In genomic region chr3:142447308-142447851, GRCh38 we compare ENCODE assay signal across 8 cellular contexts.
A peak's percentile ranks its signal among the peaks of the same experiment; 100 is the strongest.
DNase-seq lines count a peak whose midpoint lies in the region; FAIRE-seq and TF ChIP-seq lines count a peak whose summit lies in the region.

No MANE protein-coding gene starts in this region.

- no peaks in the 10 kb centered on the region for H3K27me3 ChIP-seq in MM.1S (replicated peaks; ENCODE audit: insufficient read depth, low read length)

- no peaks in the 10 kb centered on the region for H3K9me2 ChIP-seq in MM.1S (replicated peaks; ENCODE audit: insufficient read depth, low read length)

- TF ChIP-seq POLR2A in H54 (IDR thresholded peaks at IDR 0.05; ENCODE audit: low read depth, low read length), result no peak

- DNase-seq in GM04503 (ENCODE audit: low read depth), result peak; percentile 12
- DNase-seq in H54 (ENCODE audit: insufficient read length, low spot score), result peak; percentile 18
- DNase-seq in MM.1S, result peak; percentile 37
- DNase-seq in activated CD4-positive, CD25-positive, alpha-beta regulatory T cell (lab: John Stamatoyannopoulos, UW), result peak; percentile 18 to 38 (median 20)
- peak in 44 of 61 donors; percentile 2 to 81 (median 45) for DNase-seq in caudate nucleus (lab: John Stamatoyannopoulos, UW)
- DNase-seq in islet precursor cell, result peak; percentile 71
- peak; percentile 56 for DNase-seq in stimulated activated CD4-positive, alpha-beta T cell treated with anti-CD3 and anti-CD28 coated beads, Interleukin-15, amount 100 ng/mL, for 24 hours
- no peak for DNase-seq in KG1 (lab: John Stamatoyannopoulos, UW)

- no peaks in the 10 kb centered on the region for H3K36me3 ChIP-seq in MM.1S (replicated peaks; ENCODE audit: insufficient read depth, low read length)

- H3K9ac ChIP-seq in MM.1S (ENCODE audit: low read length), result peak overlapping the region; percentile 97

- H3F3A ChIP-seq in MM.1S (ENCODE audit: insufficient read depth, low read length), result peaks cover 28% of the 10 kb centered on the region

- H3K4me3 ChIP-seq in MM.1S (ENCODE audit: low read length), result peak overlapping the region; percentile 93

- H3K27ac ChIP-seq in MM.1S (ENCODE audit: low read length), result peak overlapping the region; percentile 94
- peak overlapping the region; percentile 81 for H3K27ac ChIP-seq in caudate nucleus (ENCODE audit: low read depth, low read length)

- no peaks in the 10 kb centered on the region; the same call in 1 of the 2 replicates for H4K20me1 ChIP-seq in MM.1S (ENCODE audit: insufficient read depth, low read length)

- no peaks in the 10 kb centered on the region for H3K9me3 ChIP-seq in MM.1S (replicated peaks; ENCODE audit: insufficient read depth, low read length)

- peak overlapping the region; percentile 83; the same call in 1 of the 2 replicates for H3K4me2 ChIP-seq in MM.1S (ENCODE audit: low read depth, low read length)

- H2AFZ ChIP-seq in MM.1S (ENCODE audit: low read length), result peak overlapping the region; percentile 57

- no peak for FAIRE-seq in H54 (lab: Jason Lieb, UNC)

- TF ChIP-seq CTCF in MM.1S (IDR thresholded peaks at IDR 0.05; ENCODE audit: low read length), result no peak

- peaks cover 54% of the 10 kb centered on the region for H3K79me2 ChIP-seq in MM.1S (ENCODE audit: low read length)

- H3K4me1 ChIP-seq in MM.1S (ENCODE audit: low read length), result peaks cover 8% of the 10 kb centered on the region; the same call in 1 of the 2 replicates
